Comparison of ENCODE assay signal across 20 cellular contexts in the genomic region with DNA sequence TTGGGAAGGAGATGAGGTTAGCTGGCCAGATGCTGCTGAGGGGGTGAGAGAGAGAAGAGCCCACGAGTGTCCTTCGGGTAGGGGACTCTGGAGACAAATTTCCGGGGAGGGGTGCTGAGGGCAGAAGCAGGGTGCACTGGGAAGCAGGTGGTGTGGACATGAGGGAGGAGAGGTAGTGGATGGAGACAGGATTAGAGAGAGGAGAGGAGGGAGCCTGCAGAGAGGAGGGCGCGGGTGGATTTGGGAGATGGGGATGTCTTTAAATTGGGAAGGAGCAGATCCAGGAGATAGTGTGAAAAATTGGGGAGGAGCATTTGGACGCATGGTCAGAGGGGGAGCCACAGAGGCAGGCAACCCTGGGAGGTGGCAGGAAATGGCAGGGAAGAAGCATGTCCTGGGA.
DNase-seq lines count a peak whose midpoint lies in the region; ATAC-seq and TF ChIP-seq lines count a peak whose summit lies in the region.
"Had no signal": no experiment of that assay in that cellular context is flagged by ENCODE, and none has a peak within 500 bp of the region (broad histone marks: within the 10 kb centered on the region; RNA-seq: fewer than 3 reads in every experiment).

No MANE protein-coding gene starts in this region.

- peaks cover 17% of the 10 kb centered on the region for H3K4me1 Mint-ChIP-seq in activated naive CD8-positive, alpha-beta T cell treated with anti-CD3 and anti-CD28 coated beads, Interleukin-2, amount 10 ng/mL, durations not matched to agents 7 days and 5 days
- H3K4me1 Mint-ChIP-seq in activated naive CD8-positive, alpha-beta T cell treated with anti-CD3 and anti-CD28 coated beads, Interleukin-2, amount 50 U/mL, for 24 hours, result peaks cover 6% of the 10 kb centered on the region
- peaks cover 9% of the 10 kb centered on the region for H3K4me1 Mint-ChIP-seq in type B pancreatic cell (ENCODE audit: unreplicated experiment)

- H3K27me3 Mint-ChIP-seq in activated naive CD8-positive, alpha-beta T cell treated with anti-CD3 and anti-CD28 coated beads, Interleukin-2, amount 10 ng/mL, durations not matched to agents 7 days and 5 days, result peaks cover 6% of the 10 kb centered on the region
- peaks cover 11% of the 10 kb centered on the region for H3K27me3 Mint-ChIP-seq in activated naive CD8-positive, alpha-beta T cell treated with anti-CD3 and anti-CD28 coated beads, Interleukin-2, amount 50 U/mL, for 24 hours
- H3K27me3 Mint-ChIP-seq in type B pancreatic cell, result peaks cover 22% of the 10 kb centered on the region

- no peaks in the 10 kb centered on the region for H3K9me3 Mint-ChIP-seq in activated naive CD8-positive, alpha-beta T cell treated with anti-CD3 and anti-CD28 coated beads, Interleukin-2, amount 10 ng/mL, durations not matched to agents 7 days and 5 days
- H3K9me3 Mint-ChIP-seq in activated naive CD8-positive, alpha-beta T cell treated with anti-CD3 and anti-CD28 coated beads, Interleukin-2, amount 50 U/mL, for 24 hours, result no peaks in the 10 kb centered on the region
- H3K9me3 Mint-ChIP-seq in type B pancreatic cell, result no peaks in the 10 kb centered on the region
- H3K9me3 Mint-ChIP-seq: activated CD4-positive, alpha-beta T cell treated with anti-CD3 and anti-CD28 coated beads, Interleukin-2, amount 10 ng/mL, durations not matched to agents 24 days and 14 days; activated T-helper 1 cell treated with anti-CD3 and anti-CD28 coated beads, Interleukin-12 subunit alpha, Interleukin-12 subunit beta, Interleukin-2, Interleukin-4 antibody, amounts not matched to agents 30 ng/mL and 10 ng/mL and 1 ng/mL, durations not matched to agents 14 hours and 24 hours and 36 hours; natural killer cell treated with Interleukin-12 subunit alpha and Interleukin-12 subunit beta and Interleukin-15 and Interleukin-18, amount 100 ng/mL, for 72 hours; T-helper 1 cell treated with Interleukin-12 subunit alpha and Interleukin-12 subunit beta and Interleukin-4 antibody, amounts not matched to agents 30 μg/mL and 1 μg/mL, for 36 hours had no signal

- no peak for TF ChIP-seq CTCF in type B pancreatic cell (conservative IDR thresholded peaks at IDR 0.05)

- H3K36me3 Mint-ChIP-seq in activated naive CD8-positive, alpha-beta T cell treated with anti-CD3 and anti-CD28 coated beads, Interleukin-2, amount 10 ng/mL, durations not matched to agents 7 days and 5 days, result no peaks in the 10 kb centered on the region
- no peaks in the 10 kb centered on the region for H3K36me3 Mint-ChIP-seq in activated naive CD8-positive, alpha-beta T cell treated with anti-CD3 and anti-CD28 coated beads, Interleukin-2, amount 50 U/mL, for 24 hours (ENCODE audit: low read depth)
- no peaks in the 10 kb centered on the region for H3K36me3 Mint-ChIP-seq in type B pancreatic cell
- H3K36me3 Mint-ChIP-seq: natural killer cell treated with Interleukin-12 subunit alpha and Interleukin-12 subunit beta and Interleukin-15 and Interleukin-18, amount 100 ng/mL, for 72 hours had no signal

- no peak overlapping the region for H3K4me3 Mint-ChIP-seq in activated naive CD8-positive, alpha-beta T cell treated with anti-CD3 and anti-CD28 coated beads, Interleukin-2, amount 10 ng/mL, durations not matched to agents 7 days and 5 days
- H3K4me3 Mint-ChIP-seq in activated naive CD8-positive, alpha-beta T cell treated with anti-CD3 and anti-CD28 coated beads, Interleukin-2, amount 50 U/mL, for 24 hours, result no peak overlapping the region
- no peak overlapping the region for H3K4me3 Mint-ChIP-seq in type B pancreatic cell
- H3K4me3 Mint-ChIP-seq: activated CD4-positive, alpha-beta T cell treated with anti-CD3 and anti-CD28 coated beads, Interleukin-2, amount 10 ng/mL, durations not matched to agents 24 days and 14 days; activated T-helper 1 cell treated with anti-CD3 and anti-CD28 coated beads, Interleukin-12 subunit alpha, Interleukin-12 subunit beta, Interleukin-2, Interleukin-4 antibody, amounts not matched to agents 30 ng/mL and 10 ng/mL and 1 ng/mL, durations not matched to agents 14 hours and 24 hours and 36 hours; natural killer cell treated with Interleukin-12 subunit alpha and Interleukin-12 subunit beta and Interleukin-15 and Interleukin-18, amount 100 ng/mL, for 72 hours; T-helper 1 cell treated with Interleukin-12 subunit alpha and Interleukin-12 subunit beta and Interleukin-4 antibody, amounts not matched to agents 30 μg/mL and 1 μg/mL, for 36 hours had no signal

- POLR2A ChIA-PET in activated naive CD8-positive, alpha-beta T cell treated with anti-CD3 and anti-CD28 coated beads, Interleukin-2, amount 10 ng/mL, durations not matched to agents 7 days and 5 days (lab: Charles Lee), result no interaction called here

- DNase-seq in activated naive CD8-positive, alpha-beta T cell treated with anti-CD3 and anti-CD28 coated beads, Interleukin-2, amount 10 ng/mL, durations not matched to agents 7 days and 5 days, result peak; percentile 13
- DNase-seq in activated naive CD8-positive, alpha-beta T cell treated with anti-CD3 and anti-CD28 coated beads, Interleukin-2, amount 50 U/mL, for 24 hours, result no peak
- peak; percentile 2 for DNase-seq in activated CD8-positive, alpha-beta memory T cell treated with anti-CD3 and anti-CD28 coated beads, Interleukin-2, amount 50 U/mL, for 4 hours
- peak; percentile 51 for DNase-seq in mesenteric fat pad (ENCODE audit: low spot score)
- peak; percentile 32 for DNase-seq in type B pancreatic cell (ENCODE audit: extremely low spot score, unreplicated experiment)
- no peak for DNase-seq in NCI-H82 (lab: John Stamatoyannopoulos, UW)
- no peak for DNase-seq in NCI-H146 (lab: John Stamatoyannopoulos, UW)
- DNase-seq: ACHN; activated CD4-positive, alpha-beta T cell treated with anti-CD3 and anti-CD28 coated beads, Interleukin-2, amount 10 ng/mL, durations not matched to agents 24 days and 14 days; COR-L47; DND-41; NCI-H1048; NCI-H187; NCI-H524 treated with DMSO at 0.1 percent for 48 hours; stimulated activated CD8-positive, alpha-beta memory T cell treated with anti-CD3 and anti-CD28 coated beads, Interleukin-4, amount 100 ng/mL, for 48 hours had no signal

- no peak for ATAC-seq in activated naive CD8-positive, alpha-beta T cell treated with anti-CD3 and anti-CD28 coated beads, Interleukin-2, amount 10 ng/mL, durations not matched to agents 7 days and 5 days (ENCODE audit: low read depth)
- ATAC-seq in activated naive CD8-positive, alpha-beta T cell treated with anti-CD3 and anti-CD28 coated beads, Interleukin-2, amount 50 U/mL, for 24 hours, result no peak
- no peak for ATAC-seq in GM21737 (IDR thresholded peaks at IDR 0.05; ENCODE audit: unreplicated experiment)
- ATAC-seq: gastrocnemius medialis; natural killer cell treated with Interleukin-12 subunit alpha and Interleukin-12 subunit beta and Interleukin-15 and Interleukin-18, amount 100 ng/mL, for 72 hours had no signal

- no peak overlapping the region for H3K27ac Mint-ChIP-seq in activated naive CD8-positive, alpha-beta T cell treated with anti-CD3 and anti-CD28 coated beads, Interleukin-2, amount 10 ng/mL, durations not matched to agents 7 days and 5 days
- H3K27ac Mint-ChIP-seq in activated naive CD8-positive, alpha-beta T cell treated with anti-CD3 and anti-CD28 coated beads, Interleukin-2, amount 50 U/mL, for 24 hours, result no peak overlapping the region
- H3K27ac Mint-ChIP-seq in type B pancreatic cell, result peak overlapping the region; percentile 68
- H3K27ac Mint-ChIP-seq: activated CD4-positive, alpha-beta T cell treated with anti-CD3 and anti-CD28 coated beads, Interleukin-2, amount 10 ng/mL, durations not matched to agents 24 days and 14 days; activated T-helper 1 cell treated with anti-CD3 and anti-CD28 coated beads, Interleukin-12 subunit alpha, Interleukin-12 subunit beta, Interleukin-2, Interleukin-4 antibody, amounts not matched to agents 30 ng/mL and 10 ng/mL and 1 ng/mL, durations not matched to agents 14 hours and 24 hours and 36 hours; natural killer cell treated with Interleukin-12 subunit alpha and Interleukin-12 subunit beta and Interleukin-15 and Interleukin-18, amount 100 ng/mL, for 72 hours; T-helper 1 cell treated with Interleukin-12 subunit alpha and Interleukin-12 subunit beta and Interleukin-4 antibody, amounts not matched to agents 30 μg/mL and 1 μg/mL, for 36 hours had no signal

Comparison
In these comparisons a context has a peak if more than half of its experiments do, and no peak if none do; other contexts are left out.
1. DNase-seq: peak in activated naive CD8-positive, alpha-beta T cell treated with anti-CD3 and anti-CD28 coated beads, Interleukin-2, amount 10 ng/mL, durations not matched to agents 7 days and 5 days (single experiment), activated CD8-positive, alpha-beta memory T cell treated with anti-CD3 and anti-CD28 coated beads, Interleukin-2, amount 50 U/mL, for 4 hours (single experiment), mesenteric fat pad (single experiment) and type B pancreatic cell (single experiment); none in activated naive CD8-positive, alpha-beta T cell treated with anti-CD3 and anti-CD28 coated beads, Interleukin-2, amount 50 U/mL, for 24 hours (single experiment), NCI-H82 (single experiment) and NCI-H146 (single experiment).